ENCODE assay signal across 8 cellular contexts in genomic region chr1:17919525-17920439, GRCh38.
DNase-seq lines count a peak whose midpoint lies in the region; ATAC-seq and TF ChIP-seq lines count a peak whose summit lies in the region.

No MANE protein-coding gene starts in this region.

- intact Hi-C loops in Right ventricle myocardium inferior (cut with DNase I): loop anchor here (5.0 to 10.0 kb wide), 2 partner anchors 183 to 315 kb away; no protein-coding TSS in a partner anchor

- ATAC-seq in Right ventricle myocardium inferior: no peak
- ATAC-seq in HG03139 (IDR thresholded peaks at IDR 0.05; ENCODE audit: unreplicated experiment): no peak

- peak; percentile 46 for TF ChIP-seq CTCF in NB4 (IDR thresholded peaks at IDR 0.05; ENCODE audit: low read depth, low read length)
- TF ChIP-seq CTCF in progenitor cell of endocrine pancreas (IDR thresholded peaks at IDR 0.05; ENCODE audit: unreplicated experiment): peak; percentile 57

- peaks cover 62% of the 10 kb centered on the region for H3K27me3 Mint-ChIP-seq in progenitor cell of endocrine pancreas

- H3K36me3 Mint-ChIP-seq in progenitor cell of endocrine pancreas (ENCODE audit: insufficient read depth): no peaks in the 10 kb centered on the region

- H3K4me3 ChIP-seq in NB4 (ENCODE audit: low read depth, low read length): no peak overlapping the region

- no peak for TF ChIP-seq POLR2A in NB4 (IDR thresholded peaks at IDR 0.05; ENCODE audit: extremely low read depth, insufficient read length)

- DNase-seq in NCI-H82 (lab: John Stamatoyannopoulos, UW) (peak; percentile 70), NCI-H82 treated with DMSO at 0.1 percent for 48 hours (lab: John Stamatoyannopoulos, UW; ENCODE audit: unreplicated experiment) (no peak), NB4 (ENCODE audit: low read depth) (peak; percentile 56), dedifferentiated amniotic fluid mesenchymal stem cell (ENCODE audit: extremely low spot score) (peak; percentile 31), progenitor cell of endocrine pancreas (ENCODE audit: low spot score, unreplicated experiment) (peak; percentile 56), Right ventricle myocardium inferior (ENCODE audit: missing footprints) (no peak), GM19238 (ENCODE audit: insufficient read length, low spot score) (no peak)

- H3K4me3 Mint-ChIP-seq in progenitor cell of endocrine pancreas (ENCODE audit: low read depth): no peak overlapping the region

- no peaks in the 10 kb centered on the region for H3K9me3 Mint-ChIP-seq in progenitor cell of endocrine pancreas (ENCODE audit: low read depth)

- H3K4me1 Mint-ChIP-seq in progenitor cell of endocrine pancreas (ENCODE audit: low read depth): peaks cover 15% of the 10 kb centered on the region

- H3K27ac Mint-ChIP-seq in progenitor cell of endocrine pancreas: no peak overlapping the region

Comparison
In these comparisons a context has a peak if more than half of its experiments do, and no peak if none do; other contexts are left out.
1. DNase-seq: peak in NCI-H82 (single experiment), NB4 (single experiment), dedifferentiated amniotic fluid mesenchymal stem cell (single experiment) and progenitor cell of endocrine pancreas (single experiment); none in NCI-H82 treated with DMSO at 0.1 percent for 48 hours (single experiment), Right ventricle myocardium inferior (single experiment) and GM19238 (single experiment).